ENCODE assay signal across 10 cellular contexts in genomic region chr9:70563010-70563409, GRCh38.
DNase-seq lines count a peak whose midpoint lies in the region; ATAC-seq and TF ChIP-seq lines count a peak whose summit lies in the region.
"Had no signal": no experiment of that assay in that cellular context is flagged by ENCODE, and none has a peak within 500 bp of the region (broad histone marks: within the 10 kb centered on the region; RNA-seq: fewer than 3 reads in every experiment).

No MANE protein-coding gene starts in this region.

- H3K79me2 ChIP-seq in smooth muscle cell (ENCODE audit: low read depth): no peaks in the 10 kb centered on the region

- H3K27ac ChIP-seq in SJSA1 (peak overlapping the region; percentile 95), smooth muscle cell (ENCODE audit: low read depth) (peak overlapping the region; percentile 90), RWPE1 (no peak overlapping the region)
- peak overlapping the region; percentile 42 for H3K27ac ChIP-seq in effector memory CD4-positive, alpha-beta T cell (ENCODE audit: insufficient read depth, low read length, poor library complexity, severe bottlenecking)

- TF ChIP-seq POLR2A in GM18505 (IDR thresholded peaks at IDR 0.05; ENCODE audit: borderline replicate concordance, extremely low read depth, insufficient read depth, insufficient read length): no peak

- no peaks in the 10 kb centered on the region for H4K20me1 ChIP-seq in smooth muscle cell (ENCODE audit: low read depth)

- peaks cover 48% of the 10 kb centered on the region for H3K4me1 ChIP-seq in SJSA1 (replicated peaks)
- peaks cover 20% of the 10 kb centered on the region for H3K4me1 ChIP-seq in effector memory CD4-positive, alpha-beta T cell (ENCODE audit: control insufficient read depth, insufficient read depth, low read length, poor library complexity, severe bottlenecking)
- H3K4me1 ChIP-seq in smooth muscle cell (ENCODE audit: low read depth): peaks cover 20% of the 10 kb centered on the region

- WGBS in smooth muscle cell (ENCODE audit: low lambda C conversion rate): 95% methylated on average over 4 of the region's 4 CpGs

- peak overlapping the region; percentile 58 for H3K4me2 ChIP-seq in smooth muscle cell

- no peak overlapping the region for H2AFZ ChIP-seq in smooth muscle cell (ENCODE audit: low read depth)

- 0 out of 2 replicates have a peak, but pooled peaks cover 2% of the 10 kb centered on the region for H3K9me3 ChIP-seq in SJSA1 (replicated peaks)
- H3K9me3 ChIP-seq in effector memory CD4-positive, alpha-beta T cell (ENCODE audit: control insufficient read depth, low read length): no peaks in the 10 kb centered on the region
- H3K9me3 ChIP-seq in smooth muscle cell (replicated peaks; ENCODE audit: low read depth): no peaks in the 10 kb centered on the region

- DNase-seq in SJSA1 (ENCODE audit: low read depth in 1 of 2, low spot score in 2 of 2): no peak
- no peak for DNase-seq in effector memory CD4-positive, alpha-beta T cell
- no peak for DNase-seq in smooth muscle cell (lab: John Stamatoyannopoulos, UW; ENCODE audit: unreplicated experiment)
- no peak for DNase-seq in RWPE1 (ENCODE audit: low spot score)
- DNase-seq in NCI-H2029 (lab: John Stamatoyannopoulos, UW): no peak
- DNase-seq: kidney glomerular epithelial cell; NCI-H1436; NK-92 treated with Interleukin-12 subunit alpha and Interleukin-12 subunit beta, amount 100 ng/mL, for 24 hours had no signal

- H3K4me3 ChIP-seq in SJSA1 (no peak overlapping the region), smooth muscle cell (no peak overlapping the region)
- no peak overlapping the region for H3K4me3 ChIP-seq in effector memory CD4-positive, alpha-beta T cell (ENCODE audit: insufficient read depth, low read depth, low read length, poor library complexity, severe bottlenecking)

- peak overlapping the region; percentile 58 for H3K9ac ChIP-seq in smooth muscle cell (ENCODE audit: low read depth)

- POLR2A ChIA-PET in RWPE1 (lab: Yijun Ruan, JAX; ENCODE audit: low non-redundant PET): no interaction called here

- TF ChIP-seq CTCF in smooth muscle cell (IDR thresholded peaks at IDR 0.05; ENCODE audit: borderline replicate concordance, insufficient read depth, poor library complexity, severe bottlenecking): no peak
- no peak for TF ChIP-seq CTCF in RWPE1 (conservative IDR thresholded peaks at IDR 0.05; ENCODE audit: low read depth)

- H3F3A ChIP-seq in smooth muscle cell (ENCODE audit: low read depth): peaks cover 16% of the 10 kb centered on the region

- ATAC-seq in GM21825 (IDR thresholded peaks at IDR 0.05; ENCODE audit: unreplicated experiment) (peak; percentile 0), GM18505 (IDR thresholded peaks at IDR 0.05; ENCODE audit: unreplicated experiment) (no peak)

- H3K36me3 ChIP-seq in SJSA1: no peaks in the 10 kb centered on the region
- no peaks in the 10 kb centered on the region for H3K36me3 ChIP-seq in effector memory CD4-positive, alpha-beta T cell (ENCODE audit: control insufficient read depth, insufficient read depth, low read length)
- H3K36me3 ChIP-seq in smooth muscle cell (ENCODE audit: low read depth): no peaks in the 10 kb centered on the region

- H3K27me3 ChIP-seq in SJSA1 (replicated peaks) (no peaks in the 10 kb centered on the region), smooth muscle cell (ENCODE audit: low read depth) (no peaks in the 10 kb centered on the region)
- no peaks in the 10 kb centered on the region for H3K27me3 ChIP-seq in effector memory CD4-positive, alpha-beta T cell (replicated peaks; ENCODE audit: control insufficient read depth, insufficient read depth, low read length, poor library complexity, severe bottlenecking)

- CTCF ChIA-PET in RWPE1 (lab: Yijun Ruan, JAX): interaction anchor here (0.7 to 1.6 kb wide), 2 partner anchors 40 to 222 kb away, joined by 3 to 4 read pairs; no protein-coding TSS in a partner anchor
